Comparison of ENCODE assay signal across 25 cellular contexts in genomic region chr9:2032234-2032633, GRCh38. TPM values are rescaled to one million over a fixed set of nuclear protein-coding genes. Genes with fewer than 3 reads are reported as not detected.
A peak's percentile ranks its signal among the peaks of the same experiment; 100 is the strongest.
DNase-seq lines count a peak whose midpoint lies in the region; ATAC-seq and TF ChIP-seq lines count a peak whose summit lies in the region.
"Had no signal": no experiment of that assay in that cellular context is flagged by ENCODE, and none has a peak within 500 bp of the region (broad histone marks: within the 10 kb centered on the region; RNA-seq: fewer than 3 reads in every experiment).

No MANE protein-coding gene starts in this region.

- CTCF ChIA-PET in CD8-positive, alpha-beta T cell (lab: Charles Lee) = interaction anchor here (0.6 to 1.3 kb wide), 4 partner anchors 9 to 119 kb away, joined by 3 read pairs; no protein-coding TSS in a partner anchor

- intact Hi-C loops in CD8-positive, alpha-beta T cell (cut with DNase I, micrococcal nuclease) = loop anchor here in 1 of 2 experiments (2.0 kb wide), 1 partner anchor 13 kb away; no protein-coding TSS in a partner anchor

- peaks cover 88% of the 10 kb centered on the region for H3K36me3 Mint-ChIP-seq in CD8-positive, alpha-beta T cell
- peaks cover 45% of the 10 kb centered on the region for H3K36me3 Mint-ChIP-seq in activated naive CD8-positive, alpha-beta T cell treated with anti-CD3 and anti-CD28 coated beads for 36 hours
- H3K36me3 Mint-ChIP-seq in naive B cell = peaks cover 21 to 32% of the 10 kb centered on the region in 2 donors

- peaks cover 61% of the 10 kb centered on the region for H3K4me1 Mint-ChIP-seq in CD8-positive, alpha-beta T cell (ENCODE audit: low read depth)
- peaks cover 56% of the 10 kb centered on the region for H3K4me1 Mint-ChIP-seq in activated naive CD8-positive, alpha-beta T cell treated with anti-CD3 and anti-CD28 coated beads for 36 hours
- peaks cover 38 to 42% (median 40%) of the 10 kb centered on the region in 3 donors for H3K4me1 Mint-ChIP-seq in naive B cell

- H3K4me1 ChIP-seq in CD8-positive, alpha-beta T cell (ENCODE audit: insufficient read depth, low read length) = peaks cover 34% of the 10 kb centered on the region
- no peaks in the 10 kb centered on the region for H3K4me1 ChIP-seq in BE2C

- TF ChIP-seq CTCF in CD8-positive, alpha-beta T cell (IDR thresholded peaks at IDR 0.05) = no peak
- no peak for TF ChIP-seq CTCF in HL-60 (IDR thresholded peaks at IDR 0.05; ENCODE audit: insufficient read depth, low read length)
- TF ChIP-seq CTCF in BE2C (IDR thresholded peaks at IDR 0.05; ENCODE audit: low read depth, low read length) = no peak

- DNase-seq in CD8-positive, alpha-beta T cell = no peak
- DNase-seq in HL-60 (ENCODE audit: low read depth in 1 of 2, low spot score in 1 of 2) (peak in 1 of 2 experiments; percentile 25), naive B cell (no peak), NCI-H526 (lab: John Stamatoyannopoulos, UW) (no peak), BE2C (no peak)
- DNase-seq in activated naive CD8-positive, alpha-beta T cell treated with anti-CD3 and anti-CD28 coated beads for 36 hours = no peak
- DNase-seq: activated CD8-positive, alpha-beta memory T cell treated with anti-CD3 and anti-CD28 coated beads, Interleukin-2, amount 50 U/mL, for 48 hours; activated naive CD4-positive, alpha-beta T cell treated with anti-CD3 and anti-CD28 coated beads, Interleukin-2, amount 10 ng/mL, durations not matched to agents 7 days and 5 days; body of pancreas; COR-L47; DMS79 treated with DMSO at 0.1 percent for 48 hours; H9; left colon; NCI-H1105; NCI-H2081 treated with DMSO at 0.1 percent for 48 hours; NCI-H446; NK-92 treated with Interleukin-12 subunit alpha and Interleukin-12 subunit beta, amount 100 ng/mL, for 24 hours; stimulated activated CD4-positive, alpha-beta T cell treated with anti-CD3 and anti-CD28 coated beads, Interleukin-2, amount 100 ng/mL, for 48 hours; stomach; trophoblast cell had no signal

- no peaks in the 10 kb centered on the region for H3K27me3 Mint-ChIP-seq in CD8-positive, alpha-beta T cell (ENCODE audit: low read depth)
- no peaks in the 10 kb centered on the region for H3K27me3 Mint-ChIP-seq in activated naive CD8-positive, alpha-beta T cell treated with anti-CD3 and anti-CD28 coated beads for 36 hours
- no peaks in the 10 kb centered on the region for H3K27me3 Mint-ChIP-seq in naive B cell
- H3K27me3 Mint-ChIP-seq: activated naive CD4-positive, alpha-beta T cell treated with anti-CD3 and anti-CD28 coated beads, Interleukin-2, amount 10 ng/mL, durations not matched to agents 7 days and 5 days; progenitor cell of endocrine pancreas had no signal

- no peaks in the 10 kb centered on the region for H3K9me3 Mint-ChIP-seq in CD8-positive, alpha-beta T cell
- H3K9me3 Mint-ChIP-seq in activated naive CD8-positive, alpha-beta T cell treated with anti-CD3 and anti-CD28 coated beads for 36 hours = no peaks in the 10 kb centered on the region
- H3K9me3 Mint-ChIP-seq in naive B cell = no peaks in the 10 kb centered on the region
- H3K9me3 Mint-ChIP-seq: activated naive CD4-positive, alpha-beta T cell treated with anti-CD3 and anti-CD28 coated beads, Interleukin-2, amount 10 ng/mL, durations not matched to agents 7 days and 5 days; H9; T-helper 2 cell treated with Interferon-gamma antibody and Interleukin-4, amounts not matched to agents 5 μg/mL and 100 μg/mL, for 36 hours had no signal

- POLR2A ChIA-PET in CD8-positive, alpha-beta T cell (lab: Charles Lee) = interaction anchor here (1.9 kb wide), 1 partner anchor 21 kb away, joined by 5 read pairs; no protein-coding TSS in a partner anchor

- no peaks in the 10 kb centered on the region for H3K27me3 ChIP-seq in CD8-positive, alpha-beta T cell (ENCODE audit: insufficient read depth, low read length)
- H3K27me3 ChIP-seq in HL-60 (ENCODE audit: insufficient read depth, poor library complexity, severe bottlenecking) = no peaks in the 10 kb centered on the region
- H3K27me3 ChIP-seq in BE2C = no peaks in the 10 kb centered on the region
- H3K27me3 ChIP-seq: body of pancreas, stomach had no signal

- no peak overlapping the region for H3K4me3 ChIP-seq in CD8-positive, alpha-beta T cell (ENCODE audit: low read depth, low read length)
- H3K4me3 ChIP-seq in HL-60 (replicated peaks; ENCODE audit: insufficient read depth, low read length) (no peak overlapping the region), BE2C (ENCODE audit: low read depth, low read length) (no peak overlapping the region)
- H3K4me3 ChIP-seq: body of pancreas, SK-N-MC, skin epidermis, stomach had no signal

- no peak for ATAC-seq in CD8-positive, alpha-beta T cell
- ATAC-seq in naive B cell (ENCODE audit: low read depth in 2 of 2) = no peak
- ATAC-seq in GM19351 (IDR thresholded peaks at IDR 0.05; ENCODE audit: unreplicated experiment) = no peak
- ATAC-seq: body of pancreas, left colon had no signal

- H3K4me3 Mint-ChIP-seq in CD8-positive, alpha-beta T cell = no peak overlapping the region
- no peak overlapping the region for H3K4me3 Mint-ChIP-seq in activated naive CD8-positive, alpha-beta T cell treated with anti-CD3 and anti-CD28 coated beads for 36 hours
- H3K4me3 Mint-ChIP-seq in naive B cell = no peak overlapping the region
- H3K4me3 Mint-ChIP-seq: activated naive CD4-positive, alpha-beta T cell treated with anti-CD3 and anti-CD28 coated beads, Interleukin-2, amount 10 ng/mL, durations not matched to agents 7 days and 5 days; H9; T-helper 2 cell treated with Interferon-gamma antibody and Interleukin-4, amounts not matched to agents 5 μg/mL and 100 μg/mL, for 36 hours had no signal

- H3K27ac Mint-ChIP-seq in CD8-positive, alpha-beta T cell = peak overlapping the region; percentile 12
- peak overlapping the region; percentile 22 for H3K27ac Mint-ChIP-seq in activated naive CD8-positive, alpha-beta T cell treated with anti-CD3 and anti-CD28 coated beads for 36 hours
- H3K27ac Mint-ChIP-seq in naive B cell = peak overlapping the region in 5 of 6 donors; percentile 33 to 85 (median 68)
- H3K27ac Mint-ChIP-seq: H9, progenitor cell of endocrine pancreas had no signal

- H3K36me3 ChIP-seq in CD8-positive, alpha-beta T cell (ENCODE audit: insufficient read depth, low read length) = peaks cover 28% of the 10 kb centered on the region
- H3K36me3 ChIP-seq in BE2C = no peaks in the 10 kb centered on the region

- no peaks in the 10 kb centered on the region for H3K9me3 ChIP-seq in CD8-positive, alpha-beta T cell (ENCODE audit: low read length)
- H3K9me3 ChIP-seq in BE2C = no peaks in the 10 kb centered on the region
- H3K9me3 ChIP-seq: body of pancreas, stomach had no signal

- no peak overlapping the region for H3K27ac ChIP-seq in CD8-positive, alpha-beta T cell (ENCODE audit: low read depth, low read length)
- peak overlapping the region; percentile 52 for H3K27ac ChIP-seq in HL-60 (replicated peaks)
- H3K27ac ChIP-seq: body of pancreas, SK-N-MC, stomach had no signal

RNA-seq across cellular contexts. Expression of gene SMARCA2, which starts 17.1 kb away (rescaled TPM):
- total RNA-seq in CD8-positive, alpha-beta T cell = 100 to 1,000 TPM; 198 to 215 TPM
- 10 to 100 TPM; 90.0 to 91.5 TPM for total RNA-seq in activated naive CD8-positive, alpha-beta T cell treated with anti-CD3 and anti-CD28 coated beads for 36 hours
- polyA plus RNA-seq in naive B cell (ENCODE audit: low read depth in 6 of 6) = 10 to 100 TPM; 22.4 to 58.5 (median 39.8) TPM
- 1.1 TPM for polyA plus RNA-seq in BE2C (2012; ENCODE audit: insufficient read depth, insufficient read length, low read depth)

Comparison
In these comparisons a context has a peak if more than half of its experiments do, and no peak if none do; other contexts are left out.
1. H3K27ac Mint-ChIP-seq: peak in every context shown above with its lines; median percentile 68 in naive B cell; 22 in activated naive CD8-positive, alpha-beta T cell treated with anti-CD3 and anti-CD28 coated beads for 36 hours; 12 in CD8-positive, alpha-beta T cell.